ENCODE assay signal across 8 cellular contexts in the genomic region with DNA sequence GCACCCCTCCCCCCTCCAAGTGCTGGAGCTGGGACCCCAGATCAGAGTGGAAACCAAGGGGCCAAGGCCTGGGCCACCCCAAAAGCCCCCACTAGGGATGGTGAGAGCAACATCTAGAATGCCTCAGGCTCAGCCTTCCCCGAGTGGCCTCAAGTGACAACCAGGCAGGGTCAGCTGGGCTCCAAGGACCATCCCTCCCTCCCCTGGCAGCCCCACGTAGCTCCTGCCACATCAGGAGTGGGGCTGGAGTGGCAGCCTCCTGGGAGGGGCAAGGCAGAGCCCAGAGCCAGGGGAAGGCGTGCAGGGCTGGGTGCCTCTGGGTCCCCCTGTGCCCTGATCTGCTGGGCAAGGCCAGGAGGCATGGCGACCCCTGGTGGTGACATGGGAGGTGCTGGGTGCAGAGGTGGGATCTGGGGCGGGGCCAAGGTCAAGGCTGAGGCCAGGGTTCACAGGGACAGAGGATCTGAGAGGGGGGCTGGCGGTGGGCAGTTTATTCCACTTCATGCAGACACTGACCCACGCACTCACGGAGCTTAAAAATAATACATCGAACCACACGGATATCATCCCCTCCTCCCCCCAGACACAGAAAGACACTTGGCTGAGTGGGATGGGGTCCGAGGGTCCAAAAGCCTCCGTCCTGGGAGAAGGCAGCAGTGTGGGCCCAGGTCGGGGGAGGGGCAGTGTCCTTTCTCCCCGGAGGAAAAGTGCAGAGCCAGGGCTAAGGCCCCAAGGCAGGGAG. TPM values are rescaled to one million over a fixed set of nuclear protein-coding genes. Genes with fewer than 3 reads are reported as not detected.
A peak's percentile ranks its signal among the peaks of the same experiment; 100 is the strongest.
DNase-seq lines count a peak whose midpoint lies in the region; ATAC-seq, FAIRE-seq and TF ChIP-seq lines count a peak whose summit lies in the region.

No MANE protein-coding gene starts in this region.

- no peak overlapping the region for H3K4me3 Mint-ChIP-seq in progenitor cell of endocrine pancreas (ENCODE audit: low read depth)

- H3K9ac ChIP-seq in Karpas-422 (ENCODE audit: low read length): 0 out of 2 replicates have a peak overlapping the region, but pooled peaks have one; percentile 13

- no peaks in the 10 kb centered on the region for H3K9me3 ChIP-seq in Karpas-422 (ENCODE audit: low read length)
- H3K9me3 ChIP-seq in SJCRH30 (replicated peaks): no peaks in the 10 kb centered on the region
- H3K9me3 ChIP-seq in aorta (ENCODE audit: control insufficient read depth, low read length): no peaks in the 10 kb centered on the region

- TF ChIP-seq CTCF in progenitor cell of endocrine pancreas (IDR thresholded peaks at IDR 0.05; ENCODE audit: unreplicated experiment): peak; percentile 91

- no peaks in the 10 kb centered on the region for H3K36me3 ChIP-seq in Karpas-422 (ENCODE audit: insufficient read depth, low read length)
- no peaks in the 10 kb centered on the region for H3K36me3 ChIP-seq in SJCRH30
- no peaks in the 10 kb centered on the region for H3K36me3 ChIP-seq in aorta (ENCODE audit: control insufficient read depth in 1 of 2, insufficient read depth in 2 of 2, low read length in 1 of 2)

- DNase-seq in A172 (ENCODE audit: low spot score) (peak; percentile 63), GM18507 (ENCODE audit: extremely low spot score, insufficient read length, low read depth) (peak; percentile 75), Karpas-422 (peak; percentile 95), SJCRH30 (peak; percentile 85), activated gamma-delta T cell (lab: John Stamatoyannopoulos, UW) (peak; percentile 49), Right ventricle myocardium inferior (ENCODE audit: missing footprints) (peak; percentile 94), progenitor cell of endocrine pancreas (ENCODE audit: low spot score, unreplicated experiment) (peak; percentile 86), aorta (peak; percentile 91 to 98)

- 26 to 31% methylated on average over 13 to 14 of the region's 14 CpGs for WGBS in aorta, 2 donors

- H3K27ac Mint-ChIP-seq in progenitor cell of endocrine pancreas: no peak overlapping the region

- H2AFZ ChIP-seq in Karpas-422 (ENCODE audit: low read length): no peak overlapping the region

- no peaks in the 10 kb centered on the region for H3K27me3 ChIP-seq in Karpas-422 (ENCODE audit: low read length)
- H3K27me3 ChIP-seq in SJCRH30: no peaks in the 10 kb centered on the region
- H3K27me3 ChIP-seq in aorta (ENCODE audit: control insufficient read depth in 1 of 2, insufficient read depth in 2 of 2, low read length in 1 of 2): no peaks in the 10 kb centered on the region

- ATAC-seq in Right ventricle myocardium inferior (peak; percentile 86), aorta (ENCODE audit: low FRiP score) (peak; percentile 81)

- no peaks in the 10 kb centered on the region for H3K9me2 ChIP-seq in Karpas-422 (replicated peaks; ENCODE audit: insufficient read depth, low read length)

- no peaks in the 10 kb centered on the region for H3K9me3 Mint-ChIP-seq in progenitor cell of endocrine pancreas (ENCODE audit: low read depth)

- H3K4me1 ChIP-seq in Karpas-422 (ENCODE audit: low read length) (peaks cover 4% of the 10 kb centered on the region; the same call in 1 of the 2 replicates), SJCRH30 (no peaks in the 10 kb centered on the region), aorta (ENCODE audit: control insufficient read depth in 1 of 2, insufficient read depth in 2 of 2, low read length in 2 of 2) (no peaks in the 10 kb centered on the region)

- H3K79me2 ChIP-seq in Karpas-422 (ENCODE audit: low read length): no peaks in the 10 kb centered on the region

- no peaks in the 10 kb centered on the region for H4K20me1 ChIP-seq in Karpas-422 (ENCODE audit: insufficient read depth, low read depth, low read length)

- H3K36me3 Mint-ChIP-seq in progenitor cell of endocrine pancreas (ENCODE audit: insufficient read depth): no peaks in the 10 kb centered on the region

- H3K27me3 Mint-ChIP-seq in progenitor cell of endocrine pancreas: no peaks in the 10 kb centered on the region

- H3K4me3 ChIP-seq in Karpas-422 (ENCODE audit: low read length) (no peak overlapping the region), SJCRH30 (no peak overlapping the region), aorta (ENCODE audit: low read length in 2 of 2) (no peak overlapping the region)

- peak; percentile 86 for FAIRE-seq in GM18507 (lab: Jason Lieb, UNC)

- intact Hi-C loops in Right ventricle myocardium inferior (cut with DNase I) (loop anchor here (1.0 kb wide), 1 partner anchor 47 kb away; no protein-coding TSS in a partner anchor), aorta (cut with DNase I) (loop anchor here (1.0 to 2.0 kb wide), 2 partner anchors 47 kb away; no protein-coding TSS in a partner anchor)

- H3K4me1 Mint-ChIP-seq in progenitor cell of endocrine pancreas (ENCODE audit: low read depth): peaks cover 30% of the 10 kb centered on the region

- no peak overlapping the region for H3K4me2 ChIP-seq in Karpas-422 (ENCODE audit: low read depth, low read length, poor library complexity, severe bottlenecking)

- no peak overlapping the region for H3K27ac ChIP-seq in Karpas-422 (ENCODE audit: low read length)
- no peak overlapping the region for H3K27ac ChIP-seq in SJCRH30
- no peak overlapping the region for H3K27ac ChIP-seq in aorta (ENCODE audit: low read depth in 1 of 2, low read length in 2 of 2)

RNA-seq across cellular contexts. Expression of gene EHD1, which starts 15.8 kb away (rescaled TPM):
- 81.4 and 117 TPM in 2 replicates for total RNA-seq in A172 (2014; rRNA removed; shearing (Covaris generic))
- 30.8 and 77.3 TPM in 2 replicates for total RNA-seq in Karpas-422 (2014; rRNA removed; shearing (Covaris generic); ENCODE audit: low replicate concordance)
- 43.4 and 45.0 TPM in 2 replicates for total RNA-seq in SJCRH30 (2014; rRNA removed; shearing (Covaris generic))
- total RNA-seq in Right ventricle myocardium inferior (56.0 TPM), progenitor cell of endocrine pancreas (55.0 and 57.2 TPM in 2 replicates), aorta (100 to 1,000 TPM in 1 of 2 donors, 10 to 100 TPM in 1; 61.8 to 122 TPM)
- polyA plus RNA-seq in aorta: 10 to 100 TPM; 14.4 to 28.8 TPM

RNA-seq across cellular contexts. Expression of gene ATG2A, which starts 22.8 kb away (rescaled TPM):
- 10.7 and 15.1 TPM in 2 replicates for total RNA-seq in A172 (2014; rRNA removed; shearing (Covaris generic))
- total RNA-seq in Karpas-422 (2014; rRNA removed; shearing (Covaris generic); ENCODE audit: low replicate concordance): 16.2 and 24.6 TPM in 2 replicates
- 6.2 and 7.4 TPM in 2 replicates for total RNA-seq in SJCRH30 (2014; rRNA removed; shearing (Covaris generic))
- total RNA-seq in Right ventricle myocardium inferior (10.7 TPM), progenitor cell of endocrine pancreas (33.2 and 35.0 TPM in 2 replicates), aorta (10 to 100 TPM; 19.6 to 20.6 TPM)
- polyA plus RNA-seq in aorta: 10 to 100 TPM in 1 of 2 donors, 1 to 10 TPM in 1; 7.0 to 34.9 TPM

RNA-seq across cellular contexts. Expression of gene PPP2R5B, which starts 30.2 kb away (rescaled TPM):
- total RNA-seq in A172 (2014; rRNA removed; shearing (Covaris generic)): 18.4 and 19.6 TPM in 2 replicates
- total RNA-seq in Karpas-422 (2014; rRNA removed; shearing (Covaris generic); ENCODE audit: low replicate concordance): 1.8 and 7.5 TPM in 2 replicates
- total RNA-seq in SJCRH30 (2014; rRNA removed; shearing (Covaris generic)): 4.7 and 6.4 TPM in 2 replicates
- total RNA-seq in Right ventricle myocardium inferior (20.6 TPM), progenitor cell of endocrine pancreas (14.1 and 15.9 TPM in 2 replicates), aorta (10 to 100 TPM; 32.7 to 36.8 TPM)
- polyA plus RNA-seq in aorta: 10 to 100 TPM in 1 of 2 donors, 1 to 10 TPM in 1; 9.5 to 28.6 TPM

RNA-seq across cellular contexts. Expression of gene GPHA2, which starts 41.5 kb away (rescaled TPM):
- not detected in 2 replicates for total RNA-seq in A172 (2014; rRNA removed; shearing (Covaris generic))
- total RNA-seq in Karpas-422 (2014; rRNA removed; shearing (Covaris generic); ENCODE audit: low replicate concordance): not detected in 2 replicates
- not detected in 2 replicates for total RNA-seq in SJCRH30 (2014; rRNA removed; shearing (Covaris generic))
- total RNA-seq in Right ventricle myocardium inferior (not detected), progenitor cell of endocrine pancreas (0.41 TPM in 1 of 2 replicates, not detected in the other), aorta (not detected)
- under 1 TPM in 1 of 2 donors, not detected in 1; 0.43 TPM for polyA plus RNA-seq in aorta

RNA-seq across cellular contexts. Expression of gene CDC42BPG, which starts 49.8 kb away (rescaled TPM):
- 3.7 and 4.1 TPM in 2 replicates for total RNA-seq in A172 (2014; rRNA removed; shearing (Covaris generic))
- total RNA-seq in Karpas-422 (2014; rRNA removed; shearing (Covaris generic); ENCODE audit: low replicate concordance): 0.15 and 0.22 TPM in 2 replicates
- 0.03 and 0.10 TPM in 2 replicates for total RNA-seq in SJCRH30 (2014; rRNA removed; shearing (Covaris generic))
- total RNA-seq in Right ventricle myocardium inferior (0.16 TPM), progenitor cell of endocrine pancreas (20.1 and 21.1 TPM in 2 replicates), aorta (1 to 10 TPM in 1 of 2 donors, under 1 TPM in 1; 0.29 to 1.2 TPM)
- 1 to 10 TPM in 1 of 2 donors, under 1 TPM in 1; 0.56 to 6.0 TPM for polyA plus RNA-seq in aorta
